2 cellular contexts compared by ENCODE assay signal in the genomic region with DNA sequence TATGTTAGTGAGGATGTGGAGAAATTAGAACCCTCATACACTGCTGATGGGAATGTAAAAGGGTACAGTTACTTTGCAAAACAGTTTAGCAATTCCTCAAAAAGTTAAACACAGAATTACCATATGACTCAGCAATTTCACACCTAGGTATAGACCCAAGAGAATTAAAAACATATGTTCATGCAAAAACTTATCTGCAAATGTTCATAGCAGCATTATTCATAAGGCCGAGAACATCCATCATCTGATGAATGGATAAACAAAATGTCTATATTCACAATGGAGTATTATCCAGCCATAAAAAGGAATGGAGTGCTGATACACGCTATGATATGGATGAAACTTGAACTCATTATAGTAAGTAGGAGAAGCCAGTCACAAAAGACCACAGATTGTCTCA.
TF ChIP-seq lines count a peak whose summit lies in the region.

No MANE protein-coding gene starts in this region.

TF ChIP-seq in HEK293, 187 proteins besides CTCF, POLR2A, EP300 and RAD21:
- TF ChIP-seq ZNF146 (tag by site-specific recombination; IDR thresholded peaks at IDR 0.05) (peak; percentile 59), ZNF707 (tag by site-specific recombination; IDR thresholded peaks at IDR 0.05) (no peak)

TF ChIP-seq in GM12878, 131 proteins besides CTCF, POLR2A, EP300 and RAD21:
- TF ChIP-seq CUX1 (IDR thresholded peaks at IDR 0.05; ENCODE audit: insufficient replicate concordance, low read depth, low read length) = no peak
- TF ChIP-seq JUNB (IDR thresholded peaks at IDR 0.05) = no peak
- TF ChIP-seq SREBF1 (IDR thresholded peaks at IDR 0.05; ENCODE audit: low read length) = no peak
- no peak for TF ChIP-seq BMI1 (IDR thresholded peaks at IDR 0.05; ENCODE audit: borderline replicate concordance)
- TF ChIP-seq SREBF2 (IDR thresholded peaks at IDR 0.05; ENCODE audit: low read length) = no peak
- peak; percentile 72; the same call in 1 of the 2 replicates for TF ChIP-seq BACH1 (IDR thresholded peaks at IDR 0.05; ENCODE audit: borderline replicate concordance)
- TF ChIP-seq, protein P1, sequence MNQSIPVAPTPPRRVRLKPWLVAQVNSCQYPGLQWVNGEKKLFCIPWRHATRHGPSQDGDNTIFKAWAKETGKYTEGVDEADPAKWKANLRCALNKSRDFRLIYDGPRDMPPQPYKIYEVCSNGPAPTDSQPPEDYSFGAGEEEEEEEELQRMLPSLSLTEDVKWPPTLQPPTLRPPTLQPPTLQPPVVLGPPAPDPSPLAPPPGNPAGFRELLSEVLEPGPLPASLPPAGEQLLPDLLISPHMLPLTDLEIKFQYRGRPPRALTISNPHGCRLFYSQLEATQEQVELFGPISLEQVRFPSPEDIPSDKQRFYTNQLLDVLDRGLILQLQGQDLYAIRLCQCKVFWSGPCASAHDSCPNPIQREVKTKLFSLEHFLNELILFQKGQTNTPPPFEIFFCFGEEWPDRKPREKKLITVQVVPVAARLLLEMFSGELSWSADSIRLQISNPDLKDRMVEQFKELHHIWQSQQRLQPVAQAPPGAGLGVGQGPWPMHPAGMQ (IDR thresholded peaks at IDR 0.05; ENCODE audit: borderline replicate concordance) = no peak
- no peak for TF ChIP-seq MAX (IDR thresholded peaks at IDR 0.05; ENCODE audit: low read depth, low read length)
